ENCODE assay signal across 12 cellular contexts in genomic region chr3:99633887-99634558, GRCh38. TPM values are rescaled to one million over a fixed set of nuclear protein-coding genes. Genes with fewer than 3 reads are reported as not detected.
DNase-seq lines count a peak whose midpoint lies in the region; ATAC-seq, FAIRE-seq and TF ChIP-seq lines count a peak whose summit lies in the region.
"Had no signal": no experiment of that assay in that cellular context is flagged by ENCODE, and none has a peak within 500 bp of the region (broad histone marks: within the 10 kb centered on the region; RNA-seq: fewer than 3 reads in every experiment).

No MANE protein-coding gene starts in this region.

- ATAC-seq in GM19351 (IDR thresholded peaks at IDR 0.05; ENCODE audit: unreplicated experiment) (peak; percentile 44), HG02943 (IDR thresholded peaks at IDR 0.05; ENCODE audit: low read depth, unreplicated experiment) (peak; percentile 84)
- ATAC-seq: left lobe of liver had no signal

- no peak overlapping the region for H3K4me3 ChIP-seq in ascending aorta
- H3K4me3 ChIP-seq: neural progenitor cell had no signal

- TF ChIP-seq CTCF in ascending aorta (IDR thresholded peaks at IDR 0.05): no peak

- intact Hi-C loops in ascending aorta (cut with DNase I): loop anchor here (10.0 kb wide), 2 partner anchors 219 to 399 kb away; no protein-coding TSS in a partner anchor

- peaks cover 0 to 9% of the 10 kb centered on the region in 2 donors for H3K4me1 ChIP-seq in ascending aorta

- no peak for FAIRE-seq in urothelium cell line (lab: Jason Lieb, UNC)
- FAIRE-seq: colon had no signal

- H3K9me3 ChIP-seq in ascending aorta: no peaks in the 10 kb centered on the region

- no peaks in the 10 kb centered on the region for H3K36me3 ChIP-seq in ascending aorta
- H3K36me3 ChIP-seq: neural progenitor cell had no signal

- DNase-seq in ascending aorta (ENCODE audit: low spot score in 2 of 2) (no peak), urothelium cell line (ENCODE audit: low spot score) (peak; percentile 32), COR-L47 (lab: John Stamatoyannopoulos, UW) (no peak)
- DNase-seq in activated CD4-positive, CD25-positive, alpha-beta regulatory T cell (lab: John Stamatoyannopoulos, UW): no peak
- DNase-seq in activated T-cell treated with anti-CD3 and anti-CD28 coated beads, Interleukin-2, amount 50 U/mL, for 48 hours: no peak
- DNase-seq: activated CD4-positive, alpha-beta memory T cell treated with anti-CD3 and anti-CD28 coated beads, Interleukin-2, amount 10 ng/mL, durations not matched to agents 7 days and 5 days; Karpas-422 had no signal

- no peaks in the 10 kb centered on the region for H3K27me3 ChIP-seq in ascending aorta

- H3K27ac ChIP-seq in ascending aorta: peak overlapping the region; percentile 95
- H3K27ac ChIP-seq: neural progenitor cell had no signal

RNA-seq across cellular contexts. Expression of gene COL8A1, which starts 4.4 kb away (rescaled TPM):
- 459 TPM for total RNA-seq in ascending aorta
